16 cellular contexts compared by ENCODE assay signal in genomic region chr7:131653418-131654248, GRCh38.
A peak's percentile ranks its signal among the peaks of the same experiment; 100 is the strongest.
DNase-seq lines count a peak whose midpoint lies in the region; ATAC-seq and TF ChIP-seq lines count a peak whose summit lies in the region.
"Had no signal": no experiment of that assay in that cellular context is flagged by ENCODE, and none has a peak within 500 bp of the region (broad histone marks: within the 10 kb centered on the region; RNA-seq: fewer than 3 reads in every experiment).

No MANE protein-coding gene starts in this region.

- ATAC-seq in RWPE2 (ENCODE audit: low read depth) (0 out of 3 replicates have a peak, but pooled peaks have one; percentile 5), GM18498 (IDR thresholded peaks at IDR 0.05; ENCODE audit: unreplicated experiment) (no peak)
- ATAC-seq in activated CD4-positive, CD25-positive, alpha-beta regulatory T cell treated with anti-CD3 and anti-CD28 coated beads, Interleukin-2, amount 50 U/mL, for 24 hours, result no peak

- no peaks in the 10 kb centered on the region for H3K36me3 Mint-ChIP-seq in activated CD4-positive, alpha-beta memory T cell treated with anti-CD3 and anti-CD28 coated beads, Interleukin-2, amount 10 ng/mL, durations not matched to agents 7 days and 5 days (ENCODE audit: low read depth)
- H3K36me3 Mint-ChIP-seq: CD4-positive, CD25-positive, alpha-beta regulatory T cell had no signal

- peaks cover 4% of the 10 kb centered on the region for H3K9me3 Mint-ChIP-seq in activated CD4-positive, alpha-beta memory T cell treated with anti-CD3 and anti-CD28 coated beads, Interleukin-2, amount 10 ng/mL, durations not matched to agents 7 days and 5 days
- H3K9me3 Mint-ChIP-seq: activated B cell treated with CpG ODN at 0.5 μM for 24 hours; activated T-helper 17 cell treated with anti-CD3 and anti-CD28 coated beads, Interleukin-2, amount 50 U/mL, for 72 hours; nephron progenitor cell had no signal

- peak overlapping the region; percentile 49 for H3K4me2 ChIP-seq in GM23248 (ENCODE audit: unreplicated experiment)

- H3K9me3 ChIP-seq in GM23248 (ENCODE audit: low read depth) (no peaks in the 10 kb centered on the region), RWPE2 (ENCODE audit: severe bottlenecking) (no peaks in the 10 kb centered on the region)
- H3K9me3 ChIP-seq: esophagus squamous epithelium had no signal

- in situ Hi-C loops in GM23248 (cut with MboI), result no loop called here

- TF ChIP-seq CTCF in RWPE2 (IDR thresholded peaks at IDR 0.05; ENCODE audit: poor library complexity, severe bottlenecking), result no peak

- H2AFZ ChIP-seq in GM23248, result peak overlapping the region; percentile 12; the same call in 1 of the 2 replicates

- CTCF ChIA-PET in activated CD4-positive, alpha-beta memory T cell treated with anti-CD3 and anti-CD28 coated beads, Interleukin-2, amount 10 ng/mL, durations not matched to agents 7 days and 5 days (lab: Charles Lee), result interaction anchor here (1.2 to 2.0 kb wide), 3 partner anchors 10 to 145 kb away, joined by 4 to 13 read pairs (median 6); no protein-coding TSS in a partner anchor

- H3F3A ChIP-seq in GM23248 (ENCODE audit: insufficient read depth), result peaks cover 18% of the 10 kb centered on the region; the same call in 1 of the 2 replicates

- H3K27ac ChIP-seq in GM23248, result 0 out of 2 replicates have a peak overlapping the region, but pooled peaks have one; percentile 4
- H3K27ac ChIP-seq in RWPE2 (ENCODE audit: poor library complexity, severe bottlenecking), result no peak overlapping the region
- H3K27ac ChIP-seq: cardiac muscle cell, esophagus squamous epithelium, RWPE1 had no signal

- peaks cover 19% of the 10 kb centered on the region for H3K4me1 ChIP-seq in GM23248 (ENCODE audit: insufficient read depth)
- no peaks in the 10 kb centered on the region for H3K4me1 ChIP-seq in RWPE2 (ENCODE audit: insufficient read depth, poor library complexity, severe bottlenecking)

- POLR2A ChIA-PET in activated CD4-positive, alpha-beta memory T cell treated with anti-CD3 and anti-CD28 coated beads, Interleukin-2, amount 10 ng/mL, durations not matched to agents 7 days and 5 days (lab: Charles Lee), result no interaction called here

- H3K36me3 ChIP-seq in GM23248 (ENCODE audit: low read depth) (no peaks in the 10 kb centered on the region), RWPE2 (ENCODE audit: low read depth) (no peaks in the 10 kb centered on the region)
- H3K36me3 ChIP-seq: cardiac muscle cell, esophagus squamous epithelium had no signal

- DNase-seq in AG20443 (ENCODE audit: low spot score), result peak; percentile 48
- peak; percentile 71 for DNase-seq in GM23248
- DNase-seq in RWPE2 (ENCODE audit: low spot score), result no peak
- DNase-seq in kidney tubule cell (ENCODE audit: low spot score), result peak; percentile 25
- DNase-seq in activated CD4-positive, alpha-beta memory T cell treated with anti-CD3 and anti-CD28 coated beads, Interleukin-2, amount 10 ng/mL, durations not matched to agents 7 days and 5 days, result no peak
- DNase-seq in T-helper 9 cell, result no peak
- DNase-seq: activated B cell treated with CpG ODN at 0.5 μM for 24 hours; CD4-positive, CD25-positive, alpha-beta regulatory T cell; Kasumi-1; nephron progenitor cell had no signal

- H3K27me3 Mint-ChIP-seq in activated CD4-positive, alpha-beta memory T cell treated with anti-CD3 and anti-CD28 coated beads, Interleukin-2, amount 10 ng/mL, durations not matched to agents 7 days and 5 days, result peaks cover 2% of the 10 kb centered on the region

- no peaks in the 10 kb centered on the region for H3K4me1 Mint-ChIP-seq in activated CD4-positive, alpha-beta memory T cell treated with anti-CD3 and anti-CD28 coated beads, Interleukin-2, amount 10 ng/mL, durations not matched to agents 7 days and 5 days
- H3K4me1 Mint-ChIP-seq: activated B cell treated with CpG ODN at 0.5 μM for 24 hours had no signal

- H3K27me3 ChIP-seq in GM23248 (replicated peaks; ENCODE audit: insufficient read depth), result no peaks in the 10 kb centered on the region
- no peaks in the 10 kb centered on the region for H3K27me3 ChIP-seq in RWPE2 (ENCODE audit: insufficient read depth, poor library complexity, severe bottlenecking)
- H3K27me3 ChIP-seq: cardiac muscle cell had no signal

- no peak overlapping the region for H3K27ac Mint-ChIP-seq in activated CD4-positive, alpha-beta memory T cell treated with anti-CD3 and anti-CD28 coated beads, Interleukin-2, amount 10 ng/mL, durations not matched to agents 7 days and 5 days
- H3K27ac Mint-ChIP-seq: activated B cell treated with CpG ODN at 0.5 μM for 24 hours; activated T-helper 17 cell treated with anti-CD3 and anti-CD28 coated beads, Interleukin-2, amount 50 U/mL, for 72 hours; CD4-positive, CD25-positive, alpha-beta regulatory T cell; nephron progenitor cell had no signal

- H4K20me1 ChIP-seq in GM23248 (ENCODE audit: insufficient read depth), result no peaks in the 10 kb centered on the region

- H3K4me3 Mint-ChIP-seq in activated CD4-positive, alpha-beta memory T cell treated with anti-CD3 and anti-CD28 coated beads, Interleukin-2, amount 10 ng/mL, durations not matched to agents 7 days and 5 days, result no peak overlapping the region
- H3K4me3 Mint-ChIP-seq: activated B cell treated with CpG ODN at 0.5 μM for 24 hours; activated T-helper 17 cell treated with anti-CD3 and anti-CD28 coated beads, Interleukin-2, amount 50 U/mL, for 72 hours; CD4-positive, CD25-positive, alpha-beta regulatory T cell; nephron progenitor cell had no signal

- H3K79me2 ChIP-seq in GM23248 (ENCODE audit: insufficient read depth), result peaks cover 5% of the 10 kb centered on the region; the same call in 1 of the 2 replicates

- WGBS in GM23248 (ENCODE audit: low coverage in 1 of 2, low lambda C conversion rate in 2 of 2, missing lambda C conversion rate in 2 of 2), 2 experiments, result 52 to 53% methylated on average over 12 of the region's 12 CpGs

- no peak overlapping the region for H3K9ac ChIP-seq in GM23248

- H3K9me2 ChIP-seq in GM23248 (ENCODE audit: insufficient read depth), result no peaks in the 10 kb centered on the region

- H3K4me3 ChIP-seq in GM23248 (peak overlapping the region; percentile 8; the same call in 1 of the 2 replicates), RWPE2 (ENCODE audit: severe bottlenecking) (no peak overlapping the region)
- H3K4me3 ChIP-seq: cardiac muscle cell, esophagus squamous epithelium had no signal

Comparison
In these comparisons a context has a peak if more than half of its experiments do, and no peak if none do; other contexts are left out.
1. DNase-seq: peak in AG20443 (single experiment), GM23248 (single experiment) and kidney tubule cell (single experiment); none in RWPE2 (single experiment), activated CD4-positive, alpha-beta memory T cell treated with anti-CD3 and anti-CD28 coated beads, Interleukin-2, amount 10 ng/mL, durations not matched to agents 7 days and 5 days (single experiment) and T-helper 9 cell (single experiment).